8 cellular contexts compared by ENCODE assay signal in the genomic region with DNA sequence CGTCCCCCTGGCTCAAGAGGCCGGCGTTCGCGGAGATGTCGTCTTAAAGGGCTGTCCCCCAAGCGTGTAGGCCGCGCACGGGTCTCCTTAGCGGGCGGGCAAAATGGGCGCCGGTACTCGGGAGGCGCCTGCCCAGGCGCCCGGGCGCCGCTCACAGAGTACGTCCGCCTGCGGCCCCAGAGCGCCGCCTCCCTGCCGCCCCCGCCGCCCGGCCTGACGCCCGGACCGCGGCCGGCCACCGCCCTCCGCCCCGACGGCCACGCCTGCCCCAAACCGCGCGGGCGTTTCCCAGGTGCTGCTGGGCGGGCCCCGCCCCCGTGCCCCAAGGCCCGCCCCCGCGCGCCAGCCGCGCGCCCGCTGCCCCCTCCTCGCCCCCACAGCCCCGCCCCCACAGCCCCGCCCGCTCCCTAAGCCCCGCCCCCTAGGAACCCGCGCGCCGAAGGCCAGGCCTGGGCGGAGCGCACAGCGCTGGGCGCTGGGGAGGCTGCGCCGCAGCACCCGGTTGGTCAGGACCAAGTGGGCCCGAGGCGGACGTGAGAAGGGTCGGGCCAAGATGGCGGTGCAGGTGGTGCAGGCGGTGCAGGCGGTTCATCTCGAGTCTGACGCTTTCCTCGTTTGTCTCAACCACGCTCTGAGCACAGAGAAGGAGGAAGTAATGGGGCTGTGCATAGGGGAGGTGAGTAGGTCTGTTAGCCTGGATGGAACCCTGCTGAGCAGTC. TPM values are rescaled to one million over a fixed set of nuclear protein-coding genes. Genes with fewer than 3 reads are reported as not detected.
A peak's percentile ranks its signal among the peaks of the same experiment; 100 is the strongest.
DNase-seq lines count a peak whose midpoint lies in the region.

BRCC3 (plus strand) TSS at position 534 of the 719 bp plus-strand sequence; CDS start at position 554, 20 bp downstream.
CMC4 (minus strand) TSS at position 162 of the 719 bp plus-strand sequence. CDS start 7,113 bp downstream, outside the sequence.
A gene with protein sequence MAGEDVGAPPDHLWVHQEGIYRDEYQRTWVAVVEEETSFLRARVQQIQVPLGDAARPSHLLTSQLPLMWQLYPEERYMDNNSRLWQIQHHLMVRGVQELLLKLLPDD (minus strand): TSS at position 162 of the 719 bp plus-strand sequence. CDS start 5,126 bp downstream, outside the sequence.

- H3K27me3 ChIP-seq in H7 (ENCODE audit: control insufficient read depth, insufficient read depth, low read length): no peaks in the 10 kb centered on the region
- no peaks in the 10 kb centered on the region for H3K27me3 ChIP-seq in neuron (ENCODE audit: insufficient read depth, low read length)
- no peaks in the 10 kb centered on the region for H3K27me3 ChIP-seq in subcutaneous abdominal adipose tissue (ENCODE audit: control insufficient read depth in 5 of 5, insufficient read depth in 4 of 5, low read length in 5 of 5)

- H3K4me1 ChIP-seq in neuron (ENCODE audit: insufficient read depth, low read length) (peaks cover 8% of the 10 kb centered on the region), subcutaneous abdominal adipose tissue (ENCODE audit: control insufficient read depth in 5 of 5, insufficient read depth in 5 of 5, low read length in 5 of 5) (peaks cover 0 to 27% (median 16%) of the 10 kb centered on the region in 5 donors)

- peak within 1 kb of the TSS; percentile 69 for H3K27ac ChIP-seq in subcutaneous abdominal adipose tissue (ENCODE audit: low read depth, low read length)

- DNase-seq in ELR (ENCODE audit: low read depth): peak; percentile 86
- DNase-seq in H7: peak; percentile 94
- DNase-seq in M059J (ENCODE audit: low read depth): peak; percentile 86
- peak; percentile 75 for DNase-seq in SIG-M5 treated with dmso at 0.1 percent for 504 hours (lab: John Stamatoyannopoulos, UW; ENCODE audit: unreplicated experiment)
- DNase-seq in activated gamma-delta T cell treated with Interleukin-2 at 50 U/mL for 16 hours: peak; percentile 67
- peak; percentile 57 for DNase-seq in foreskin melanocyte

- H3K36me3 ChIP-seq in H7 (replicated peaks; ENCODE audit: control insufficient read depth, insufficient read depth, low read length) (no peaks in the 10 kb centered on the region), neuron (ENCODE audit: insufficient read depth, low read length) (peaks cover 3% of the 10 kb centered on the region), subcutaneous abdominal adipose tissue (ENCODE audit: control insufficient read depth in 5 of 5, insufficient read depth in 5 of 5, low read length in 5 of 5) (peaks cover 0 to 12% (median 4%) of the 10 kb centered on the region in 5 donors)

- H3K9me3 ChIP-seq in neuron (ENCODE audit: low read length): no peaks in the 10 kb centered on the region
- no peaks in the 10 kb centered on the region for H3K9me3 ChIP-seq in subcutaneous abdominal adipose tissue (ENCODE audit: control insufficient read depth in 5 of 5, low read length in 5 of 5)

- H3K4me3 ChIP-seq in H7 (ENCODE audit: insufficient read depth, low read depth, low read length) (peak within 1 kb of the TSS; percentile 53), neuron (ENCODE audit: low read length) (peak within 1 kb of the TSS; percentile 90), subcutaneous abdominal adipose tissue (ENCODE audit: low read depth in 1 of 5, low read length in 5 of 5) (peak within 1 kb of the TSS; percentile 61 to 84 (median 71))

- peak within 1 kb of the TSS; percentile 87 for H2AFZ ChIP-seq in neuron (ENCODE audit: low read depth, low read length)

- H3K9ac ChIP-seq in subcutaneous abdominal adipose tissue (ENCODE audit: low read length in 5 of 5): peak within 1 kb of the TSS; percentile 35 to 78 (median 65)

RNA-seq across cellular contexts. Expression of gene BRCC3, which starts in this region (rescaled TPM):
- total RNA-seq in H7 (2014; rRNA removed; shearing (Covaris generic)): 7.9 and 9.9 TPM in 2 replicates
- 14.5 and 26.9 TPM in 2 replicates for total RNA-seq in M059J (2014; rRNA removed; shearing (Covaris generic))

RNA-seq across cellular contexts. Expression of gene CMC4, which starts in this region (rescaled TPM):
- 10.0 and 13.4 TPM in 2 replicates for total RNA-seq in H7 (2014; rRNA removed; shearing (Covaris generic))
- total RNA-seq in M059J (2014; rRNA removed; shearing (Covaris generic)): 46.7 and 57.6 TPM in 2 replicates

RNA-seq across cellular contexts. Expression of the third gene that starts in this region (rescaled TPM):
- 5.9 and 9.3 TPM in 2 replicates for total RNA-seq in H7 (2014; rRNA removed; shearing (Covaris generic))
- 3.8 and 11.6 TPM in 2 replicates for total RNA-seq in M059J (2014; rRNA removed; shearing (Covaris generic))

Comparison
In these comparisons a context has a peak if more than half of its experiments do, and no peak if none do; other contexts are left out.
1. Peak in every context shown above with its lines: DNase-seq, H3K4me3 ChIP-seq and H3K27ac ChIP-seq.